Comparison of ENCODE assay signal across 15 cellular contexts in the genomic region with DNA sequence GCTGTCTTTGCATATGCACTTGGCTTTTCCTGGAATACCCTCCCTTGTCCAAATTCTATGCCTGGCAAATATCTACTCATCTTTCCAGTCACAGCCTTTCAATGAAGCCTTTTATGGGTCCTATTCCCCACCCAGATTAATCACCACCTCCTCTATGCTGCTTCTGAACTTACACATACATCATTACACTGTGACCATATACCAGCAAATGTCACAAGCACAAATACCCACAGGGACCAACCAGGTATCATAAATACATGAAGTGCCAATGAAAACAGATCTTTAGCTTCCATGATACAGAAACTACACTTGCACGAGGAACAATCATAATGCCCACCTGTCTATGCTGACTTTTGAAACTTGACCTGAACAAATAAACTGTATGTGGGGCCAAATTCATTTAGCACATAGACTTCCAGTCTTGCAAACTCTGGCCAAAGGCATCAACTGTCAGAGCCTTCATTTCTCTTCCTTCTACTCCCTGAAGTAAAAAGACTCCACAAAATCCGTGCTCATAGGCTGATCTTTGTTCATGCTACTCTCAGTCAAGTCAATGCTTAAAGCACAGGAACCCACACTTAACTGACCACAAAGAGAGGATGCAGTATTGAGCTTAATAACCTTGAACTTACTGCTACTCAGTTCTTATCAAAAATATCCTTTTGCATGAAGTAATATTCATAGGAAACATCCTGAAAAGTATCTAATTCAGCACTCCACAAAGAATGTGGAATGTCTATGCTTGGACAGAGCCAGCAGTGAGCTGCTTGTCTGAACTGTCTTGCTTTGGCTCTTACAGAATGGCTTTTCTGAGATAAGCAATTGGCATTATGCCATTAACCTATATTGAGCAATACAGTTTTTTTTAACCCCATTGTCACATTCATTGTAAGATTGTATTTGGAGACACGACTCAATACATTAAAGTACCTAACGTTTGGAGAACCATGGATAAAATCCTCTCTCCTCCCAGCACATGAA. TPM values are rescaled to one million over a fixed set of nuclear protein-coding genes. Genes with fewer than 3 reads are reported as not detected.
A peak's percentile ranks its signal among the peaks of the same experiment; 100 is the strongest.
DNase-seq lines count a peak whose midpoint lies in the region; FAIRE-seq and TF ChIP-seq lines count a peak whose summit lies in the region.
"Had no signal": no experiment of that assay in that cellular context is flagged by ENCODE, and none has a peak within 500 bp of the region (broad histone marks: within the 10 kb centered on the region; RNA-seq: fewer than 3 reads in every experiment).

No MANE protein-coding gene starts in this region.

- H3K27me3 ChIP-seq in bronchial epithelial cell (ENCODE audit: control insufficient read depth, insufficient read depth, low read length): no peaks in the 10 kb centered on the region
- H3K27me3 ChIP-seq in osteoblast (ENCODE audit: insufficient read depth, low read length): no peaks in the 10 kb centered on the region
- H3K27me3 ChIP-seq: stomach had no signal

- H3K4me3 ChIP-seq in bronchial epithelial cell (ENCODE audit: low read depth, low read length) (no peak overlapping the region), osteoblast (ENCODE audit: insufficient read depth, low read length) (no peak overlapping the region)
- H3K4me3 ChIP-seq: stomach had no signal

- in situ Hi-C loops in ACHN (cut with HindIII; ENCODE audit: low pct_ligation_motif_present, low pct_unique_long_range_greater_than_20kb, low sequenced_read_pairs): no loop called here

- no peak for FAIRE-seq in bronchial epithelial cell (lab: Jason Lieb, UNC)
- FAIRE-seq: H1, islet of Langerhans had no signal

- no peak overlapping the region for H3K27ac ChIP-seq in osteoblast (ENCODE audit: low read depth, low read length)
- H3K27ac ChIP-seq: 22Rv1, stomach had no signal

- peaks cover 64% of the 10 kb centered on the region for H4K20me1 ChIP-seq in osteoblast (ENCODE audit: insufficient read depth, low read length)

- H3K4me2 ChIP-seq in osteoblast (ENCODE audit: insufficient read depth, low read length): peak overlapping the region; percentile 10

- H3K79me2 ChIP-seq in osteoblast (ENCODE audit: insufficient read depth, low read length): peaks cover 99% of the 10 kb centered on the region

- no peaks in the 10 kb centered on the region for H3K9me3 ChIP-seq in osteoblast (ENCODE audit: low read depth, low read length)
- H3K9me3 ChIP-seq: stomach had no signal

- H2AFZ ChIP-seq in osteoblast (ENCODE audit: low read length): no peak overlapping the region

- TF ChIP-seq CTCF in bronchial epithelial cell (IDR thresholded peaks at IDR 0.05; ENCODE audit: insufficient read depth, low read length, severe bottlenecking) (no peak), osteoblast (IDR thresholded peaks at IDR 0.05; ENCODE audit: extremely low read depth, low read depth, low read length) (no peak)

- DNase-seq in DMS53 (lab: John Stamatoyannopoulos, UW) (peak; percentile 17), DMS53 treated with DMSO at 0.1 percent for 48 hours (lab: John Stamatoyannopoulos, UW; ENCODE audit: unreplicated experiment) (no peak), NCI-H226 (peak; percentile 64), bronchial epithelial cell (ENCODE audit: low read depth) (peak; percentile 84), osteoblast (ENCODE audit: insufficient read length, low spot score, missing footprints) (no peak), DMS 273 treated with DMSO at 0.1 percent for 48 hours (lab: John Stamatoyannopoulos, UW) (no peak), ACHN (no peak), retina (no peak)
- DNase-seq: activated CD4-positive, alpha-beta T cell treated with anti-CD3 and anti-CD28 coated beads for 4 hours; effector memory CD4-positive, alpha-beta T cell; GF-D8; stomach had no signal

- H3K4me1 ChIP-seq in osteoblast (ENCODE audit: insufficient read depth, low read length): peaks cover 23% of the 10 kb centered on the region

- H3K36me3 ChIP-seq in bronchial epithelial cell (ENCODE audit: control insufficient read depth, insufficient read depth, low read length) (no peaks in the 10 kb centered on the region), osteoblast (ENCODE audit: insufficient read depth, low read length) (no peaks in the 10 kb centered on the region)
- H3K36me3 ChIP-seq: stomach had no signal

RNA-seq across cellular contexts. Expression of a gene that starts 21.9 kb away (rescaled TPM):
- total RNA-seq in bronchial epithelial cell: 9.0 and 16.8 TPM in 2 replicates
- total RNA-seq in osteoblast: 119 and 151 TPM in 2 replicates

Comparison
In these comparisons a context has a peak if more than half of its experiments do, and no peak if none do; other contexts are left out.
1. DNase-seq: peak in DMS53 (single experiment), NCI-H226 (single experiment) and bronchial epithelial cell (single experiment); none in DMS53 treated with DMSO at 0.1 percent for 48 hours (single experiment), osteoblast (single experiment), DMS 273 treated with DMSO at 0.1 percent for 48 hours (single experiment), ACHN (single experiment) and retina (single experiment).